9 cellular contexts compared by ENCODE assay signal in genomic region chr2:113910967-113911678, GRCh38. TPM values are rescaled to one million over a fixed set of nuclear protein-coding genes. Genes with fewer than 3 reads are reported as not detected.
DNase-seq lines count a peak whose midpoint lies in the region; ATAC-seq and TF ChIP-seq lines count a peak whose summit lies in the region.
"Had no signal": no experiment of that assay in that cellular context is flagged by ENCODE, and none has a peak within 500 bp of the region (broad histone marks: within the 10 kb centered on the region; RNA-seq: fewer than 3 reads in every experiment).

No MANE protein-coding gene starts in this region.

- H3K36me3 Mint-ChIP-seq in CD14-positive monocyte, result peaks cover 23 to 32% of the 10 kb centered on the region in 2 donors

- no peak for TF ChIP-seq POLR2A in ovary (IDR thresholded peaks at IDR 0.05)

- no peak overlapping the region for H3K9ac ChIP-seq in OCI-LY3 (ENCODE audit: low read length)

- peaks cover 98% of the 10 kb centered on the region for H4K20me1 ChIP-seq in OCI-LY3 (ENCODE audit: insufficient read depth, low read length)

- WGBS in psoas muscle, 3 donors, result 71 to 79% (median 74%) methylated on average over 6 of the region's 6 CpGs
- 70 to 74% (median 70%) methylated on average over 6 of the region's 6 CpGs for WGBS in ovary, 3 donors

- peak overlapping the region; percentile 25 to 90 (median 69) for H3K27ac Mint-ChIP-seq in CD14-positive monocyte

- H3K27ac ChIP-seq in OCI-LY3 (ENCODE audit: low read length) (no peak overlapping the region), psoas muscle (no peak overlapping the region), ovary (no peak overlapping the region)

- ATAC-seq in GM18873 (IDR thresholded peaks at IDR 0.05; ENCODE audit: low FRiP score, unreplicated experiment), result peak; percentile 44
- ATAC-seq in psoas muscle, result no peak
- no peak for ATAC-seq in GM21515 (IDR thresholded peaks at IDR 0.05; ENCODE audit: unreplicated experiment)

- H3K79me2 ChIP-seq in OCI-LY3 (ENCODE audit: low read length), result peaks cover 100% of the 10 kb centered on the region

- 0 out of 2 replicates have a peak overlapping the region, but pooled peaks have one; percentile 15 for H3K4me2 ChIP-seq in OCI-LY3 (ENCODE audit: low read length)

- H3K9me3 Mint-ChIP-seq in CD14-positive monocyte, result peaks cover 0 to 3% (median 0%) of the 10 kb centered on the region in 7 donors

- TF ChIP-seq CTCF in CD14-positive monocyte (IDR thresholded peaks at IDR 0.05) (no peak), OCI-LY3 (IDR thresholded peaks at IDR 0.05; ENCODE audit: low read depth, low read length) (no peak), psoas muscle (IDR thresholded peaks at IDR 0.05) (no peak), ovary (IDR thresholded peaks at IDR 0.05) (no peak)

- H3K4me1 ChIP-seq in OCI-LY3 (ENCODE audit: low read length) (peaks cover 20% of the 10 kb centered on the region), psoas muscle (peaks cover 10% of the 10 kb centered on the region), ovary (ENCODE audit: insufficient read depth) (peaks cover 2% of the 10 kb centered on the region)

- intact Hi-C loops in CD14-positive monocyte (cut with micrococcal nuclease) (no loop called here), psoas muscle (cut with DNase I) (no loop called here), ovary (cut with DNase I) (no loop called here)

- H3K36me3 ChIP-seq in OCI-LY3 (replicated peaks; ENCODE audit: low read depth, low read length), result peaks cover 34% of the 10 kb centered on the region
- H3K36me3 ChIP-seq in psoas muscle (ENCODE audit: insufficient read depth in 1 of 2, low read depth in 1 of 2), result peaks cover 0 to 30% of the 10 kb centered on the region in 2 donors
- no peaks in the 10 kb centered on the region for H3K36me3 ChIP-seq in ovary

- no peaks in the 10 kb centered on the region for H3K27me3 ChIP-seq in OCI-LY3 (ENCODE audit: low read depth, low read length)
- no peaks in the 10 kb centered on the region for H3K27me3 ChIP-seq in psoas muscle (ENCODE audit: insufficient read depth in 3 of 3, low read length in 2 of 3)
- no peaks in the 10 kb centered on the region for H3K27me3 ChIP-seq in ovary

- peaks cover 40% of the 10 kb centered on the region for H3K4me1 Mint-ChIP-seq in CD14-positive monocyte

- TF ChIP-seq EP300 in ovary (IDR thresholded peaks at IDR 0.05), result no peak

- no peak overlapping the region for H3K4me3 ChIP-seq in OCI-LY3 (ENCODE audit: low read length)
- no peak overlapping the region for H3K4me3 ChIP-seq in psoas muscle
- no peak overlapping the region for H3K4me3 ChIP-seq in ovary

- H3K9me3 ChIP-seq in OCI-LY3 (ENCODE audit: insufficient read depth, low read length), result no peaks in the 10 kb centered on the region
- no peaks in the 10 kb centered on the region for H3K9me3 ChIP-seq in psoas muscle
- H3K9me3 ChIP-seq in ovary, result no peaks in the 10 kb centered on the region

- no peaks in the 10 kb centered on the region for H3K27me3 Mint-ChIP-seq in CD14-positive monocyte (ENCODE audit: low read depth in 3 of 3)

- DNase-seq in CD14-positive monocyte (ENCODE audit: low spot score) (no peak), glomerular visceral epithelial cell (ENCODE audit: extremely low spot score) (peak; percentile 31), GM19240 (ENCODE audit: insufficient read length, low spot score) (no peak), psoas muscle (no peak), ovary (no peak)
- DNase-seq: C1 segment of cervical spinal cord had no signal

- H2AFZ ChIP-seq in OCI-LY3 (ENCODE audit: low read depth, low read length), result no peak overlapping the region

- H3K4me3 Mint-ChIP-seq in CD14-positive monocyte, result no peak overlapping the region

RNA-seq across cellular contexts. Expression of gene ACTR3, which starts 21.2 kb away (rescaled TPM):
- polyA plus RNA-seq in CD14-positive monocyte, result 100 to 1,000 TPM; 464 to 557 TPM
- total RNA-seq in psoas muscle, result 100 to 1,000 TPM in 1 of 4 donors, 10 to 100 TPM in 3; 55.5 to 113 (median 88.2) TPM
- 100 to 1,000 TPM in 1 of 3 donors, 10 to 100 TPM in 2; 34.3 to 104 (median 79.7) TPM for polyA plus RNA-seq in psoas muscle
- 100 to 1,000 TPM in 5 of 7 donors, 10 to 100 TPM in 2; 42.1 to 167 (median 133) TPM for total RNA-seq in ovary
- polyA plus RNA-seq in ovary, result 100 to 1,000 TPM in 1 of 2 donors, 10 to 100 TPM in 1; 41.7 to 166 TPM
